ENCODE assay signal across 21 cellular contexts in genomic region chr2:38529208-38529607, GRCh38.
DNase-seq lines count a peak whose midpoint lies in the region; ATAC-seq, FAIRE-seq and TF ChIP-seq lines count a peak whose summit lies in the region.
"Had no signal": no experiment of that assay in that cellular context is flagged by ENCODE, and none has a peak within 500 bp of the region (broad histone marks: within the 10 kb centered on the region; RNA-seq: fewer than 3 reads in every experiment).

No MANE protein-coding gene starts in this region.

- H3K9me3 Mint-ChIP-seq in astrocyte (ENCODE audit: unreplicated experiment) (no peaks in the 10 kb centered on the region), neural progenitor cell (no peaks in the 10 kb centered on the region)
- H3K9me3 Mint-ChIP-seq: CD4-positive, alpha-beta T cell; HFFc6 had no signal

- no peak for TF ChIP-seq EP300 in SK-N-SH (IDR thresholded peaks at IDR 0.05; ENCODE audit: borderline replicate concordance in 1 of 2, low read depth in 1 of 2, low read length in 1 of 2)

- 91% methylated on average over 14 of the region's 14 CpGs for whole genome bisulfite sequencing in SK-N-SH (ENCODE audit: low lambda C conversion rate)

- CTCF ChIA-PET in SK-N-SH (lab: Yijun Ruan, JAX), result interaction anchor here (0.8 to 2.6 kb wide), 7 partner anchors 8 to 213 kb away, joined by 3 to 7 read pairs (median 5); no protein-coding TSS in a partner anchor

- H3K27me3 ChIP-seq in SK-N-SH (ENCODE audit: insufficient read depth) (no peaks in the 10 kb centered on the region), astrocyte (ENCODE audit: insufficient read depth, low read length) (no peaks in the 10 kb centered on the region), neural progenitor cell (peaks cover 8% of the 10 kb centered on the region), right atrium auricular region (no peaks in the 10 kb centered on the region)

- H3K36me3 ChIP-seq in SK-N-SH (replicated peaks in 1 of 2; ENCODE audit: control insufficient read depth in 1 of 2, insufficient read depth in 2 of 2, low read length in 1 of 2) (no peaks in the 10 kb centered on the region), astrocyte (ENCODE audit: insufficient read depth, low read length) (no peaks in the 10 kb centered on the region), neural progenitor cell (no peaks in the 10 kb centered on the region), right atrium auricular region (no peaks in the 10 kb centered on the region)

- TF ChIP-seq RAD21 in SK-N-SH (IDR thresholded peaks at IDR 0.05; ENCODE audit: low read length), result no peak

- no peaks in the 10 kb centered on the region for H3K9me2 ChIP-seq in SK-N-SH

- TF ChIP-seq CTCF in SK-N-SH (IDR thresholded peaks at IDR 0.05) (no peak), astrocyte (IDR thresholded peaks at IDR 0.05; ENCODE audit: insufficient read depth, low read depth, low read length) (no peak), neural progenitor cell (IDR thresholded peaks at IDR 0.05) (no peak), right atrium auricular region (IDR thresholded peaks at IDR 0.05) (no peak)

- no peak overlapping the region for H3K27ac ChIP-seq in SK-N-SH (ENCODE audit: low read depth in 2 of 2, low read length in 1 of 2)
- no peak overlapping the region for H3K27ac ChIP-seq in astrocyte (ENCODE audit: low read depth, low read length)
- H3K27ac ChIP-seq in neural progenitor cell, result no peak overlapping the region
- H3K27ac ChIP-seq in right atrium auricular region, result no peak overlapping the region
- H3K27ac ChIP-seq: 22Rv1, A549, C4-2B had no signal

- H3K4me3 Mint-ChIP-seq in astrocyte (ENCODE audit: unreplicated experiment), result no peak overlapping the region
- H3K4me3 Mint-ChIP-seq in neural progenitor cell, result no peak overlapping the region
- H3K4me3 Mint-ChIP-seq: CD4-positive, alpha-beta T cell had no signal

- H3K27me3 Mint-ChIP-seq in astrocyte (ENCODE audit: low read depth, unreplicated experiment) (peaks cover 6% of the 10 kb centered on the region), neural progenitor cell (ENCODE audit: insufficient read depth, low read depth) (peaks cover 7% of the 10 kb centered on the region)

- no peaks in the 10 kb centered on the region for H3K79me2 ChIP-seq in SK-N-SH (ENCODE audit: insufficient read depth)
- H3K79me2 ChIP-seq in astrocyte (ENCODE audit: insufficient read depth, low read length), result no peaks in the 10 kb centered on the region
- H3K79me2 ChIP-seq in neural progenitor cell (ENCODE audit: low read depth), result no peaks in the 10 kb centered on the region

- peak; percentile 46 for DNase-seq in SK-N-SH
- no peak for DNase-seq in astrocyte (ENCODE audit: low read depth)
- peak; percentile 41 for DNase-seq in islet precursor cell
- no peak for DNase-seq in neural progenitor cell (ENCODE audit: low spot score)
- DNase-seq in NCI-H526 treated with DMSO at 0.1 percent for 48 hours (lab: John Stamatoyannopoulos, UW), result no peak
- DNase-seq in right atrium auricular region (ENCODE audit: low spot score), result no peak
- DNase-seq: AML-193; CD4-positive, alpha-beta T cell; DMS153; DMS79; GDM1; GM23248; H7; HFFc6 had no signal

- H3K4me1 Mint-ChIP-seq in astrocyte (ENCODE audit: low read depth, unreplicated experiment) (peaks cover 2% of the 10 kb centered on the region), neural progenitor cell (peaks cover 12% of the 10 kb centered on the region)

- no peaks in the 10 kb centered on the region for H3F3A ChIP-seq in SK-N-SH (replicated peaks; ENCODE audit: insufficient read depth)
- H3F3A ChIP-seq in neural progenitor cell (ENCODE audit: low read depth), result no peaks in the 10 kb centered on the region

- no peaks in the 10 kb centered on the region for H3K9me3 ChIP-seq in SK-N-SH
- H3K9me3 ChIP-seq in astrocyte (ENCODE audit: insufficient read depth, low read depth, low read length), result no peaks in the 10 kb centered on the region
- H3K9me3 ChIP-seq in neural progenitor cell (ENCODE audit: low read depth), result no peaks in the 10 kb centered on the region
- H3K9me3 ChIP-seq in right atrium auricular region, result no peaks in the 10 kb centered on the region
- H3K9me3 ChIP-seq: A549 had no signal

- POLR2A ChIA-PET in SK-N-SH (lab: Yijun Ruan, JAX), result interaction anchor here (1.6 kb wide), 1 partner anchor 153 kb away, joined by 3 read pairs; no protein-coding TSS in a partner anchor

- H3K36me3 Mint-ChIP-seq in astrocyte (ENCODE audit: low read depth, unreplicated experiment) (no peaks in the 10 kb centered on the region), neural progenitor cell (no peaks in the 10 kb centered on the region)

- H2AFZ ChIP-seq in SK-N-SH (ENCODE audit: low read depth), result no peak overlapping the region
- H2AFZ ChIP-seq in astrocyte (ENCODE audit: low read depth, low read length), result no peak overlapping the region
- peak overlapping the region; percentile 29 for H2AFZ ChIP-seq in neural progenitor cell (replicated peaks)

- H4K20me1 ChIP-seq in SK-N-SH (ENCODE audit: insufficient read depth), result no peaks in the 10 kb centered on the region
- no peaks in the 10 kb centered on the region for H4K20me1 ChIP-seq in astrocyte (ENCODE audit: insufficient read depth, low read length)
- H4K20me1 ChIP-seq in neural progenitor cell (ENCODE audit: low read depth), result no peaks in the 10 kb centered on the region

- H3K4me3 ChIP-seq in SK-N-SH (ENCODE audit: low read depth in 2 of 2, low read length in 1 of 2) (no peak overlapping the region), astrocyte (ENCODE audit: insufficient read depth, low read depth, low read length) (no peak overlapping the region), neural progenitor cell (no peak overlapping the region), right atrium auricular region (no peak overlapping the region)
- H3K4me3 ChIP-seq: A549 had no signal

- ATAC-seq in SK-N-SH treated with all-trans-retinoic acid at 6 μM for 48 hours, result no peak
- no peak for ATAC-seq in GM18868 (IDR thresholded peaks at IDR 0.05; ENCODE audit: unreplicated experiment)
- ATAC-seq: A549, HCT116 had no signal

- H3K4me2 ChIP-seq in SK-N-SH, result no peak overlapping the region
- H3K4me2 ChIP-seq in astrocyte (ENCODE audit: low read length), result no peak overlapping the region
- no peak overlapping the region for H3K4me2 ChIP-seq in neural progenitor cell

- H3K9ac ChIP-seq in SK-N-SH (no peak overlapping the region), astrocyte (ENCODE audit: low read length) (no peak overlapping the region), neural progenitor cell (no peak overlapping the region)

- H3K27ac Mint-ChIP-seq in astrocyte (ENCODE audit: unreplicated experiment) (peak overlapping the region; percentile 66), neural progenitor cell (no peak overlapping the region)
- H3K27ac Mint-ChIP-seq: CD4-positive, alpha-beta T cell; HFFc6 had no signal

- H3K4me1 ChIP-seq in SK-N-SH (ENCODE audit: control insufficient read depth in 1 of 2, insufficient read depth in 2 of 2, low read depth in 1 of 2, low read length in 1 of 2) (peaks cover 0 to 2% of the 10 kb centered on the region in 2 experiments; a peak in 2 of 4 replicates), astrocyte (ENCODE audit: insufficient read depth, low read length) (peaks cover 3% of the 10 kb centered on the region), neural progenitor cell (no peaks in the 10 kb centered on the region), right atrium auricular region (no peaks in the 10 kb centered on the region)

- FAIRE-seq in astrocyte (lab: Jason Lieb, UNC), result no peak
- FAIRE-seq: A549, GM12892 had no signal

TF ChIP-seq in SK-N-SH, 30 proteins besides CTCF, POLR2A, EP300 and RAD21 (continues in another document):
- no peak for TF ChIP-seq SMC3 (IDR thresholded peaks at IDR 0.05; ENCODE audit: low read depth, low read length)
- no peak for TF ChIP-seq YY1 (IDR thresholded peaks at IDR 0.05; ENCODE audit: low read depth)
- TF ChIP-seq GATA2 (CRISPR knock-in tag; IDR thresholded peaks at IDR 0.05), result no peak
- no peak for TF ChIP-seq MAX (IDR thresholded peaks at IDR 0.05; ENCODE audit: low read depth)
- TF ChIP-seq TCF12 (IDR thresholded peaks at IDR 0.05), result no peak
- no peak for TF ChIP-seq NRF1 (IDR thresholded peaks at IDR 0.05; ENCODE audit: low read depth, low read length)
- no peak for TF ChIP-seq PBX3 (IDR thresholded peaks at IDR 0.05)
- no peak for TF ChIP-seq ELF1 (IDR thresholded peaks at IDR 0.05)

TF ChIP-seq in SK-N-SH treated with all-trans-retinoic acid at 6 μM for 48 hours, 23 proteins besides CTCF, POLR2A, EP300 and RAD21 (continues in another document):
- TF ChIP-seq CREB5 (CRISPR knock-in tag; IDR thresholded peaks at IDR 0.05; ENCODE audit: low read depth) (no peak), TSHZ2 (CRISPR knock-in tag; IDR thresholded peaks at IDR 0.05) (no peak), ESRRG (CRISPR knock-in tag; IDR thresholded peaks at IDR 0.05) (no peak)

Comparison
In these comparisons a context has a peak if more than half of its experiments do, and no peak if none do; other contexts are left out.
1. DNase-seq: peak in SK-N-SH (single experiment) and islet precursor cell (single experiment); none in astrocyte (single experiment), neural progenitor cell (single experiment), NCI-H526 treated with DMSO at 0.1 percent for 48 hours (single experiment) and right atrium auricular region (single experiment).